22 cellular contexts compared by ENCODE assay signal in the genomic region with DNA sequence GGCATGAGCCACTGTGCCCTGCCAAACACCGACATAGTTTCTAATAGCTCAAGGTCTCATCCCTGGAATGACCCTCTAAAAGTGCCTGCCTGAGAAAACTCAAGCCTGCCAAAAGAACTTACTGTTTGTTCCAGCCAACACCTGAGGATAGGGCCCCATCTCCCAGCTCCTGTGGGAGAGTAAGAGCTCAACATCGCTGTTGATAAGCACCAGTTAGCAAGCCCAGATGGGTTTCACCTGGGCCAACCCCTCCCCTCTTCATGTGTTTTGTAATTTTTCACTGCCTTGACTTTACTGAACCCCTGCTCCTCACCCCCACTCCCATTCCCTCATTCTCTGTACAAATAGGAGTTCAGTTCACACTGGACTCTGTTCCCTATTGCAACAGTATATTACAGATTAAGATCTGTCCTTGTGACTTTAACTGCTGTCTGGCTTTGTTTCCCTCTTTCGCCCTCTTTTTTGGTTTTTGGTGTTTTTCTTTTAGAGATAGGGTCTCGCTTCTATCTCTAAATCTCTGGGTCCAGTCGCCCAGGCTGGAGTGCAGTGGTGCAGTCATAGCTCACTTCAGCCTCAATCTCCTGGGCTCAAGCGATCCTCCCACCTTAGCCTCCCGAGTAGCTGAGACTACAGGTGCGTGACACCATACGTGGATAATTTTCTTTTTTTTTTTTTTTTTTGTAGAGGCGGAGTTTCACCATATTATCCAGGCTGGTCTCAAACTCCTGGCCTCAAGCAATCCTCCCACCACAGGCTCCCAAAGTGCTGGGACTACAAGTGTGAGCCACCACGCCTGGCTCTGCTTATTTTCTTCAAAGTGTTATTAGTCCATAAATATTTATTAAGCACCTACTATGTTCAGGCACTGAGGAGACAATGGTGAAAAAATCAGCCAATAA. TPM values are rescaled to one million over a fixed set of nuclear protein-coding genes. Genes with fewer than 3 reads are reported as not detected.
DNase-seq lines count a peak whose midpoint lies in the region; ATAC-seq, FAIRE-seq and TF ChIP-seq lines count a peak whose summit lies in the region.
"Had no signal": no experiment of that assay in that cellular context is flagged by ENCODE, and none has a peak within 500 bp of the region (broad histone marks: within the 10 kb centered on the region; RNA-seq: fewer than 3 reads in every experiment).

No MANE protein-coding gene starts in this region.

- H3K4me1 Mint-ChIP-seq in astrocyte (ENCODE audit: low read depth, unreplicated experiment) = no peaks in the 10 kb centered on the region
- H3K4me1 Mint-ChIP-seq: GM23338 had no signal

- peaks cover 14% of the 10 kb centered on the region for H3K27me3 Mint-ChIP-seq in astrocyte (ENCODE audit: low read depth, unreplicated experiment)

- no peak overlapping the region for H3K4me3 ChIP-seq in astrocyte (ENCODE audit: insufficient read depth, low read depth, low read length)
- H3K4me3 ChIP-seq in liver (ENCODE audit: low read depth in 1 of 3, low read length in 3 of 3) = peak overlapping the region; percentile 51 to 72 (median 60)
- no peak overlapping the region for H3K4me3 ChIP-seq in smooth muscle cell
- H3K4me3 ChIP-seq: A549, GM12878, GM23338, SJCRH30 had no signal

- peak; percentile 30 to 35 for TF ChIP-seq RAD21 in liver (IDR thresholded peaks at IDR 0.05)

- DNase-seq in HuH-7 (ENCODE audit: low spot score) (peak; percentile 55), astrocyte (ENCODE audit: low read depth) (no peak), smooth muscle cell (lab: John Stamatoyannopoulos, UW; ENCODE audit: unreplicated experiment) (no peak), NOMO-1 treated with dmso at 0.1 percent for 144 hours (lab: John Stamatoyannopoulos, UW; ENCODE audit: unreplicated experiment) (no peak), HuH-7.5 (ENCODE audit: low spot score) (no peak), medulla oblongata (ENCODE audit: extremely low spot score) (no peak)
- DNase-seq: C1 segment of cervical spinal cord, DMS 273 treated with DMSO at 0.1 percent for 48 hours, GDM1, NCI-H1417 treated with DMSO at 0.1 percent for 48 hours, NCI-H1930, NCI-H2171, NCI-H446, NCI-H69, PC-3, SJCRH30 had no signal

- H3K9me3 Mint-ChIP-seq in astrocyte (ENCODE audit: unreplicated experiment) = peaks cover 3% of the 10 kb centered on the region
- H3K9me3 Mint-ChIP-seq: IgD-negative memory B cell had no signal

- no peaks in the 10 kb centered on the region for H3K4me1 ChIP-seq in astrocyte (ENCODE audit: insufficient read depth, low read length)
- peaks cover 6 to 39% (median 17%) of the 10 kb centered on the region in 4 donors for H3K4me1 ChIP-seq in liver (ENCODE audit: control insufficient read depth in 4 of 4, insufficient read depth in 4 of 4, low read length in 3 of 4)
- H3K4me1 ChIP-seq in smooth muscle cell (ENCODE audit: low read depth) = no peaks in the 10 kb centered on the region
- H3K4me1 ChIP-seq: SJCRH30 had no signal

- no peaks in the 10 kb centered on the region for H3F3A ChIP-seq in smooth muscle cell (ENCODE audit: low read depth)

- no peak overlapping the region for H3K4me3 Mint-ChIP-seq in astrocyte (ENCODE audit: unreplicated experiment)
- H3K4me3 Mint-ChIP-seq: GM23338 had no signal

- no peak for ATAC-seq in HG02623 (IDR thresholded peaks at IDR 0.05; ENCODE audit: unreplicated experiment)
- ATAC-seq: GM12878, GM23338, PC-3 had no signal

- no peak for TF ChIP-seq CTCF in astrocyte (IDR thresholded peaks at IDR 0.05; ENCODE audit: insufficient read depth, low read depth, low read length)
- no peak for TF ChIP-seq CTCF in liver (IDR thresholded peaks at IDR 0.05; ENCODE audit: low read depth, low read length, missing input control)
- no peak for TF ChIP-seq CTCF in smooth muscle cell (IDR thresholded peaks at IDR 0.05; ENCODE audit: borderline replicate concordance, insufficient read depth, poor library complexity, severe bottlenecking)

- H3K9ac ChIP-seq in astrocyte (ENCODE audit: low read length) (no peak overlapping the region), liver (ENCODE audit: low read depth in 1 of 2, low read length in 2 of 2) (peak overlapping the region; percentile 92 to 99), smooth muscle cell (ENCODE audit: low read depth) (no peak overlapping the region)

- H3K27ac ChIP-seq in astrocyte (ENCODE audit: low read depth, low read length) = no peak overlapping the region
- peak overlapping the region; percentile 87 to 95 for H3K27ac ChIP-seq in liver (ENCODE audit: low read depth in 1 of 2, low read length in 2 of 2)
- H3K27ac ChIP-seq in smooth muscle cell (ENCODE audit: low read depth) = peak overlapping the region; percentile 47
- H3K27ac ChIP-seq: A549, SJCRH30 had no signal

- H3K27ac Mint-ChIP-seq in astrocyte (ENCODE audit: unreplicated experiment) = peak overlapping the region; percentile 20
- H3K27ac Mint-ChIP-seq: GM23338, IgD-negative memory B cell had no signal

- no peaks in the 10 kb centered on the region for H3K36me3 ChIP-seq in astrocyte (ENCODE audit: insufficient read depth, low read length)
- no peaks in the 10 kb centered on the region for H3K36me3 ChIP-seq in liver (ENCODE audit: control insufficient read depth in 4 of 4, insufficient read depth in 3 of 4, low read depth in 1 of 4, low read length in 3 of 4)
- H3K36me3 ChIP-seq in smooth muscle cell (ENCODE audit: low read depth) = no peaks in the 10 kb centered on the region
- H3K36me3 ChIP-seq: SJCRH30 had no signal

- no peaks in the 10 kb centered on the region for H4K20me1 ChIP-seq in astrocyte (ENCODE audit: insufficient read depth, low read length)
- H4K20me1 ChIP-seq in smooth muscle cell (ENCODE audit: low read depth) = no peaks in the 10 kb centered on the region

- H3K79me2 ChIP-seq in astrocyte (ENCODE audit: insufficient read depth, low read length) (no peaks in the 10 kb centered on the region), smooth muscle cell (ENCODE audit: low read depth) (no peaks in the 10 kb centered on the region)

- H3K36me3 Mint-ChIP-seq in astrocyte (ENCODE audit: low read depth, unreplicated experiment) = peaks cover under 1% of the 10 kb centered on the region
- H3K36me3 Mint-ChIP-seq: IgD-negative memory B cell had no signal

- H3K27me3 ChIP-seq in astrocyte (ENCODE audit: insufficient read depth, low read length) (no peaks in the 10 kb centered on the region), liver (ENCODE audit: control insufficient read depth in 4 of 4, insufficient read depth in 4 of 4, low read length in 3 of 4) (no peaks in the 10 kb centered on the region), smooth muscle cell (ENCODE audit: low read depth) (no peaks in the 10 kb centered on the region)
- H3K27me3 ChIP-seq: SJCRH30 had no signal

- H2AFZ ChIP-seq in astrocyte (ENCODE audit: low read depth, low read length) = no peak overlapping the region
- H2AFZ ChIP-seq in smooth muscle cell (ENCODE audit: low read depth) = no peak overlapping the region
- H2AFZ ChIP-seq: GM23338 had no signal

- WGBS in liver = 39% methylated on average over 11 of the region's 11 CpGs
- 88% methylated on average over 11 of the region's 11 CpGs for WGBS in smooth muscle cell (ENCODE audit: low lambda C conversion rate)

- no peaks in the 10 kb centered on the region for H3K9me3 ChIP-seq in astrocyte (ENCODE audit: insufficient read depth, low read depth, low read length)
- H3K9me3 ChIP-seq in liver (ENCODE audit: control insufficient read depth in 4 of 4, low read length in 3 of 4) = no peaks in the 10 kb centered on the region
- no peaks in the 10 kb centered on the region for H3K9me3 ChIP-seq in smooth muscle cell (replicated peaks; ENCODE audit: low read depth)
- H3K9me3 ChIP-seq: A549, SJCRH30 had no signal

- FAIRE-seq in astrocyte (lab: Jason Lieb, UNC) = no peak
- FAIRE-seq: A549, GM12878 had no signal

- H3K4me2 ChIP-seq in astrocyte (ENCODE audit: low read length) (no peak overlapping the region), smooth muscle cell (no peak overlapping the region)
- H3K4me2 ChIP-seq: A549, GM23338 had no signal

TF ChIP-seq in liver, 16 proteins besides CTCF, POLR2A, EP300 and RAD21 (continues in another document):
- TF ChIP-seq HNF4A (conservative IDR thresholded peaks at IDR 0.05) (peak; percentile 97 to 98), FOXA1 (IDR thresholded peaks at IDR 0.05) (peak; percentile 44), NR2F2 (IDR thresholded peaks at IDR 0.05) (peak; percentile 26), GABPA (IDR thresholded peaks at IDR 0.05 in 1 of 2, conservative IDR thresholded peaks at IDR 0.05 in 1 of 2) (no peak), HNF4G (IDR thresholded peaks at IDR 0.05) (peak; percentile 93)

RNA-seq across cellular contexts. Expression of a gene that starts 12.3 kb away (rescaled TPM):
- total RNA-seq in astrocyte (3.8 and 9.5 TPM in 2 replicates), liver (10 to 100 TPM; 10.9 to 16.1 TPM), smooth muscle cell (0.40 and 0.67 TPM in 2 replicates)
- polyA plus RNA-seq in liver (100 to 1,000 TPM; 109 to 305 TPM), smooth muscle cell (9.9 and 22.2 TPM in 2 replicates)
- total RNA-seq: SJCRH30 had no signal
- polyA plus RNA-seq: IgD-negative memory B cell had no signal

RNA-seq across cellular contexts. Expression of a gene that starts 19.8 kb away (rescaled TPM):
- total RNA-seq in astrocyte (not detected in 2 replicates), liver (1 to 10 TPM in 1 of 2 donors, under 1 TPM in 1; 0.33 to 2.5 TPM), smooth muscle cell (not detected in 2 replicates)
- polyA plus RNA-seq in liver (1 to 10 TPM; 2.2 to 4.1 TPM), smooth muscle cell (not detected in 2 replicates)
- total RNA-seq: GM23338, PC-3, SJCRH30 had no signal
- polyA plus RNA-seq: A549, GM23338, IgD-negative memory B cell had no signal

RNA-seq across cellular contexts. Expression of a gene that starts 27.3 kb away (rescaled TPM):
- total RNA-seq in astrocyte (10.6 and 12.1 TPM in 2 replicates), liver (10 to 100 TPM in 1 of 2 donors, 1 to 10 TPM in 1; 6.5 to 11.5 TPM), smooth muscle cell (4.9 and 5.7 TPM in 2 replicates)
- polyA plus RNA-seq in liver (10 to 100 TPM in 1 of 2 donors, 1 to 10 TPM in 1; 9.4 to 18.1 TPM), smooth muscle cell (9.4 and 11.9 TPM in 2 replicates)

RNA-seq across cellular contexts. Expression of a gene that starts 32.0 kb away (rescaled TPM):
- total RNA-seq in astrocyte (not detected in 2 replicates), liver (1 to 10 TPM; 1.3 to 1.5 TPM), smooth muscle cell (not detected in 2 replicates)
- polyA plus RNA-seq in liver (1 to 10 TPM in 1 of 2 donors, under 1 TPM in 1; 0.28 to 1.4 TPM), smooth muscle cell (not detected in 2 replicates)
- total RNA-seq: SJCRH30 had no signal
- polyA plus RNA-seq: GM23338 had no signal

RNA-seq across cellular contexts. Expression of a gene that starts 34.6 kb away (rescaled TPM):
- total RNA-seq in astrocyte = 23.0 and 26.0 TPM in 2 replicates
- total RNA-seq in liver = 10 to 100 TPM; 16.1 to 16.3 TPM
- 10 to 100 TPM; 22.3 to 23.6 TPM for polyA plus RNA-seq in liver
- total RNA-seq in smooth muscle cell = 10.5 and 15.3 TPM in 2 replicates
- 19.6 and 30.9 TPM in 2 replicates for polyA plus RNA-seq in smooth muscle cell

Comparison
In these comparisons a context has a peak if more than half of its experiments do, and no peak if none do; other contexts are left out.
1. H3K4me3 ChIP-seq: peak in liver (3 of 3); none in astrocyte (single experiment) and smooth muscle cell (single experiment).
2. H3K9ac ChIP-seq: peak in liver (2 of 2); none in astrocyte (single experiment) and smooth muscle cell (single experiment).